Comparison of ENCODE assay signal across 1 cellular context in genomic region chr20:5211803-5212714, GRCh38.
TF ChIP-seq lines count a peak whose summit lies in the region.

No MANE protein-coding gene starts in this region.

TF ChIP-seq in WTC11, 78 proteins besides CTCF, POLR2A, EP300 and RAD21 (continued from another document):
- TF ChIP-seq ZBTB21 (CRISPR knock-in tag; IDR thresholded peaks at IDR 0.05; ENCODE audit: borderline replicate concordance), result no peak
